Comparison of ENCODE assay signal across 24 cellular contexts in the genomic region with DNA sequence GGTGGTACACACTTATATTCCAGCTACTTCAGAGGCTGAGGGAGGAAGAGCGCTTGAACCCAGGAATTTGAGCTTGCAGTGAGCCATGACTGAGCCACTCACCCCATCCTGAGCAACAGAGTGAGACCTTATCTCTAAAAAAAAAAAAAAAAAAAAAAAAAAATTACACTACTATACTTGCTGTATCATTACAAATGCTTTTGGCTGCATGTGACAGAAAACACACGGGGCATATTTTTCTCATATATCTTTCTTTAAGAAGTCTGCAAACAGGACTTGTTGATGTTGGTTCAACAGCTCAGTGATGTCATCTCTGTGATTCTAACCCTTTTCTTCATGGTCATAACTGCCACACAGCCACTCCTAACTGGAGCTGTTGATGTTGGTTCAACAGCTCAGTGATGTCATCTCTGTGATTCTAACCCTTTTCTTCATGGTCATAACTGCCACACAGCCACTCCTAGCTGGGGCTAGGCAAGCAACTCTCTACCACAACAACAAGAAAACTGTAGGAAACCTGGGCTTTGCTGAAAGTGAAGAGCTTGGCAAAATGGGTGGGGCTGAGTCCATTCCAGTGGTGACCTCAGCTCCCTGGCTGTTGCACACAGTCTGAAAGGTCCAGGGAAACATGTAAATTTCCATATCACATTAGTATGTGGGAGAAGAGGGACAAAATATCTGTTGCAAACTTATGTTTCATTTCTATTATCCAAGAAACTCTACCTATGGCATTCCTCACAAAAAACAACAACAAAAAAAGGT. TPM values are rescaled to one million over a fixed set of nuclear protein-coding genes. Genes with fewer than 3 reads are reported as not detected.
DNase-seq lines count a peak whose midpoint lies in the region; ATAC-seq, FAIRE-seq and TF ChIP-seq lines count a peak whose summit lies in the region.
"Had no signal": no experiment of that assay in that cellular context is flagged by ENCODE, and none has a peak within 500 bp of the region (broad histone marks: within the 10 kb centered on the region; RNA-seq: fewer than 3 reads in every experiment).

No MANE protein-coding gene starts in this region.

- H3K27me3 Mint-ChIP-seq in CD14-positive monocyte (ENCODE audit: low read depth in 3 of 3) (no peaks in the 10 kb centered on the region), astrocyte (ENCODE audit: low read depth, unreplicated experiment) (no peaks in the 10 kb centered on the region)
- H3K27me3 Mint-ChIP-seq: central memory CD8-positive, alpha-beta T cell; stimulated activated naive CD8-positive, alpha-beta T cell treated with anti-CD3 and anti-CD28 coated beads, Interleukin-15, Interleukin-2, amounts not matched to agents 100 ng/mL and 50 ng/mL, for 24 hours had no signal

- H3K4me3 Mint-ChIP-seq in CD14-positive monocyte: no peak overlapping the region
- H3K4me3 Mint-ChIP-seq in astrocyte (ENCODE audit: unreplicated experiment): no peak overlapping the region
- H3K4me3 Mint-ChIP-seq: central memory CD8-positive, alpha-beta T cell; H9; neural crest cell; stimulated activated naive CD8-positive, alpha-beta T cell treated with anti-CD3 and anti-CD28 coated beads, Interleukin-15, Interleukin-2, amounts not matched to agents 100 ng/mL and 50 ng/mL, for 24 hours had no signal

- no peaks in the 10 kb centered on the region for H3F3A ChIP-seq in PC-3 (ENCODE audit: low read length, unreplicated experiment)

- H3K9me3 Mint-ChIP-seq in CD14-positive monocyte (no peaks in the 10 kb centered on the region), astrocyte (ENCODE audit: unreplicated experiment) (peaks cover 2% of the 10 kb centered on the region)
- H3K9me3 Mint-ChIP-seq: central memory CD8-positive, alpha-beta T cell; H9; stimulated activated naive CD8-positive, alpha-beta T cell treated with anti-CD3 and anti-CD28 coated beads, Interleukin-15, Interleukin-2, amounts not matched to agents 100 ng/mL and 50 ng/mL, for 24 hours had no signal

- DNase-seq in CD14-positive monocyte (ENCODE audit: low spot score) (no peak), GM12891 (ENCODE audit: insufficient read length, low spot score) (no peak), astrocyte (ENCODE audit: low read depth) (no peak), left colon (no peak), anterior cingulate cortex (lab: John Stamatoyannopoulos, UW) (no peak), uterus (no peak), tibial nerve (ENCODE audit: low spot score in 2 of 2) (no peak), PC-3 (no peak)
- DNase-seq: activated CD4-positive, alpha-beta T cell treated with anti-CD3 and anti-CD28 coated beads, Interleukin-2, amount 50 U/mL, for 4 hours; activated naive CD4-positive, alpha-beta T cell; activated T-cell treated with anti-CD3 and anti-CD28 coated beads for 4 hours; AML-193; H9; left ventricle myocardium inferior; midbrain; NCI-H1105 treated with DMSO at 0.1 percent for 48 hours; NCI-H774; stimulated activated CD4-positive, alpha-beta T cell treated with anti-CD3 and anti-CD28 coated beads, Interleukin-2, amount 100 ng/mL, for 48 hours; tibial artery had no signal

- H3K9me3 ChIP-seq in astrocyte (ENCODE audit: insufficient read depth, low read depth, low read length) (no peaks in the 10 kb centered on the region), uterus (no peaks in the 10 kb centered on the region), tibial nerve (no peaks in the 10 kb centered on the region), PC-3 (ENCODE audit: low read length) (no peaks in the 10 kb centered on the region)
- H3K9me3 ChIP-seq: left ventricle myocardium inferior, tibial artery had no signal

- TF ChIP-seq CTCF in CD14-positive monocyte (IDR thresholded peaks at IDR 0.05) (no peak), astrocyte (IDR thresholded peaks at IDR 0.05; ENCODE audit: insufficient read depth, low read depth, low read length) (no peak), uterus (IDR thresholded peaks at IDR 0.05) (no peak), tibial nerve (IDR thresholded peaks at IDR 0.05) (no peak), PC-3 (conservative IDR thresholded peaks at IDR 0.05; ENCODE audit: low read depth, low read length) (no peak)

- POLR2A ChIA-PET in PC-3 (lab: Charles Lee; ENCODE audit: unreplicated experiment): no interaction called here

- no TSS peak for BruUV-seq in PC-3 (replicated peaks; lab: Mats Ljungman, UMichigan)

- H2AFZ ChIP-seq in astrocyte (ENCODE audit: low read depth, low read length) (no peak overlapping the region), PC-3 (ENCODE audit: low read length) (no peak overlapping the region)

- H3K4me2 ChIP-seq in astrocyte (ENCODE audit: low read length) (no peak overlapping the region), PC-3 (ENCODE audit: low read length) (no peak overlapping the region)
- H3K4me2 ChIP-seq: smooth muscle cell had no signal

- no peaks in the 10 kb centered on the region for H3K9me2 ChIP-seq in PC-3 (replicated peaks; ENCODE audit: low read length)

- intact Hi-C loops in CD14-positive monocyte (cut with micrococcal nuclease): no loop called here
- intact Hi-C loops in left colon (cut with DNase I, micrococcal nuclease): no loop called here
- intact Hi-C loops in uterus (cut with DNase I; ENCODE audit: low total_unique reads): no loop called here
- intact Hi-C loops in PC-3 (cut with micrococcal nuclease): no loop called here

- FAIRE-seq in GM12891 (lab: Jason Lieb, UNC) (peak; percentile 60), astrocyte (lab: Jason Lieb, UNC) (no peak)

- ATAC-seq in left colon (peak; percentile 45), PC-3 (no peak)
- ATAC-seq: Right ventricle myocardium inferior had no signal

- H3K27ac ChIP-seq in astrocyte (ENCODE audit: low read depth, low read length): no peak overlapping the region
- no peak overlapping the region for H3K27ac ChIP-seq in uterus
- no peak overlapping the region for H3K27ac ChIP-seq in tibial nerve
- no peak overlapping the region for H3K27ac ChIP-seq in PC-3 (ENCODE audit: low read length)
- H3K27ac ChIP-seq: left ventricle myocardium inferior, tibial artery had no signal

- H3K79me2 ChIP-seq in astrocyte (ENCODE audit: insufficient read depth, low read length) (no peaks in the 10 kb centered on the region), PC-3 (ENCODE audit: low read length) (no peaks in the 10 kb centered on the region)

- TF ChIP-seq POLR2A in GM12891 (IDR thresholded peaks at IDR 0.05; ENCODE audit: low read depth, low read length) (no peak), uterus (IDR thresholded peaks at IDR 0.05) (no peak), tibial nerve (IDR thresholded peaks at IDR 0.05) (no peak)

- H3K27me3 ChIP-seq in astrocyte (ENCODE audit: insufficient read depth, low read length): no peaks in the 10 kb centered on the region
- H3K27me3 ChIP-seq in uterus: no peaks in the 10 kb centered on the region
- H3K27me3 ChIP-seq in tibial nerve: no peaks in the 10 kb centered on the region
- no peaks in the 10 kb centered on the region for H3K27me3 ChIP-seq in PC-3 (ENCODE audit: low read length)
- H3K27me3 ChIP-seq: tibial artery had no signal

- H3K36me3 Mint-ChIP-seq in CD14-positive monocyte (peaks cover 10 to 27% of the 10 kb centered on the region in 2 donors), astrocyte (ENCODE audit: low read depth, unreplicated experiment) (peaks cover 4% of the 10 kb centered on the region)

- H3K36me3 ChIP-seq in astrocyte (ENCODE audit: insufficient read depth, low read length) (no peaks in the 10 kb centered on the region), uterus (no peaks in the 10 kb centered on the region), tibial nerve (no peaks in the 10 kb centered on the region), PC-3 (ENCODE audit: low read depth, low read length) (peaks cover 5% of the 10 kb centered on the region)
- H3K36me3 ChIP-seq: left ventricle myocardium inferior, tibial artery had no signal

- H3K4me1 ChIP-seq in astrocyte (ENCODE audit: insufficient read depth, low read length) (peaks cover 10% of the 10 kb centered on the region), uterus (no peaks in the 10 kb centered on the region), tibial nerve (peaks cover 0 to 18% (median 2%) of the 10 kb centered on the region in 4 donors), PC-3 (ENCODE audit: insufficient read depth, low read length) (0 out of 2 replicates have a peak, but pooled peaks cover 5% of the 10 kb centered on the region)

- H3K4me1 Mint-ChIP-seq in CD14-positive monocyte (peaks cover 63% of the 10 kb centered on the region), astrocyte (ENCODE audit: low read depth, unreplicated experiment) (peaks cover 15% of the 10 kb centered on the region)
- H3K4me1 Mint-ChIP-seq: H9 had no signal

- no peak for TF ChIP-seq EP300 in tibial nerve (IDR thresholded peaks at IDR 0.05)

- 72 to 78% methylated on average over 2 of the region's 2 CpGs for WGBS in tibial nerve, 2 donors

- H4K20me1 ChIP-seq in astrocyte (ENCODE audit: insufficient read depth, low read length) (no peaks in the 10 kb centered on the region), PC-3 (ENCODE audit: low read length) (no peaks in the 10 kb centered on the region)

- H3K27ac Mint-ChIP-seq in CD14-positive monocyte (peak overlapping the region in 5 of 7 donors; percentile 49 to 83 (median 78)), astrocyte (ENCODE audit: unreplicated experiment) (peak overlapping the region; percentile 34)
- H3K27ac Mint-ChIP-seq: H9; stimulated activated naive CD8-positive, alpha-beta T cell treated with anti-CD3 and anti-CD28 coated beads, Interleukin-15, Interleukin-2, amounts not matched to agents 100 ng/mL and 50 ng/mL, for 24 hours had no signal

- H3K9ac ChIP-seq in astrocyte (ENCODE audit: low read length): no peak overlapping the region
- no peak overlapping the region for H3K9ac ChIP-seq in PC-3 (ENCODE audit: low read length)

- CTCF ChIA-PET in PC-3 (lab: Charles Lee): interaction anchor here (0.9 kb wide), 1 partner anchor 20 kb away, joined by 3 read pairs; no protein-coding TSS in a partner anchor

- H3K4me3 ChIP-seq in astrocyte (ENCODE audit: insufficient read depth, low read depth, low read length): no peak overlapping the region
- no peak overlapping the region for H3K4me3 ChIP-seq in uterus
- no peak overlapping the region for H3K4me3 ChIP-seq in tibial nerve
- no peak overlapping the region for H3K4me3 ChIP-seq in PC-3 (ENCODE audit: low read length)
- H3K4me3 ChIP-seq: left ventricle myocardium inferior, smooth muscle cell, tibial artery had no signal

TF ChIP-seq in GM12891, 5 proteins besides CTCF, POLR2A, EP300 and RAD21 (continues in another document):
- no peak for TF ChIP-seq TAF1 (IDR thresholded peaks at IDR 0.05; ENCODE audit: low read depth, low read length)

RNA-seq across cellular contexts. Expression of gene MTFR2, which starts 19.7 kb away (rescaled TPM):
- under 1 TPM; 0.41 to 0.60 TPM for polyA plus RNA-seq in CD14-positive monocyte
- polyA plus RNA-seq in GM12891 (2012; ENCODE audit: low read depth, missing spikeins): 13.1 TPM
- 1.3 and 1.8 TPM in 2 replicates for total RNA-seq in astrocyte
- 1 to 10 TPM; 1.2 to 3.1 TPM for total RNA-seq in left colon
- 1 to 10 TPM in 1 of 4 donors, not detected in 3; 2.4 TPM for total RNA-seq in uterus
- total RNA-seq in tibial nerve: 1 to 10 TPM in 1 of 4 donors, under 1 TPM in 2, not detected in 1; 0.30 to 4.7 (median 0.84) TPM
- total RNA-seq in PC-3 (2014; rRNA removed): 6.2 and 12.4 TPM in 2 replicates

RNA-seq across cellular contexts. Expression of gene BCLAF1, which starts 59.2 kb away (rescaled TPM):
- 10 to 100 TPM; 47.0 to 75.8 TPM for polyA plus RNA-seq in CD14-positive monocyte
- 61.7 TPM for polyA plus RNA-seq in GM12891 (2012; ENCODE audit: low read depth, missing spikeins)
- total RNA-seq in astrocyte (152 and 154 TPM in 2 replicates), left colon (100 to 1,000 TPM; 106 to 115 TPM), uterus (100 to 1,000 TPM in 3 of 4 donors, 10 to 100 TPM in 1; 34.6 to 237 (median 211) TPM), tibial nerve (100 to 1,000 TPM; 108 to 252 (median 151) TPM), PC-3 (2014; rRNA removed) (119 and 171 TPM in 2 replicates)
